ENCODE assay signal across 8 cellular contexts in genomic region chr5:133421394-133421793, GRCh38.
DNase-seq lines count a peak whose midpoint lies in the region; ATAC-seq and TF ChIP-seq lines count a peak whose summit lies in the region.

No MANE protein-coding gene starts in this region.

- TF ChIP-seq CTCF in Loucy (conservative IDR thresholded peaks at IDR 0.05; ENCODE audit: low read length) (peak; percentile 53), chondrocyte (IDR thresholded peaks at IDR 0.05) (peak; percentile 67), smooth muscle cell (IDR thresholded peaks at IDR 0.05; ENCODE audit: borderline replicate concordance, insufficient read depth, poor library complexity, severe bottlenecking) (peak; percentile 42)

- no peaks in the 10 kb centered on the region for H3K36me3 ChIP-seq in Loucy (ENCODE audit: insufficient read depth, low read length)
- H3K36me3 ChIP-seq in smooth muscle cell (ENCODE audit: low read depth): no peaks in the 10 kb centered on the region

- no peaks in the 10 kb centered on the region for H3K9me2 ChIP-seq in Loucy (replicated peaks; ENCODE audit: low read depth, low read length)

- no peaks in the 10 kb centered on the region for H4K20me1 ChIP-seq in Loucy (ENCODE audit: insufficient read depth, low read length, poor library complexity, severe bottlenecking)
- no peaks in the 10 kb centered on the region for H4K20me1 ChIP-seq in smooth muscle cell (ENCODE audit: low read depth)

- H3K27ac ChIP-seq in smooth muscle cell (ENCODE audit: low read depth): no peak overlapping the region

- H3F3A ChIP-seq in Loucy (ENCODE audit: low read depth) (no peaks in the 10 kb centered on the region), smooth muscle cell (ENCODE audit: low read depth) (no peaks in the 10 kb centered on the region)

- H3K4me2 ChIP-seq in Loucy (ENCODE audit: low read depth, low read length, poor library complexity, severe bottlenecking) (no peak overlapping the region), smooth muscle cell (no peak overlapping the region)

- H3K9me3 Mint-ChIP-seq in activated T-cell treated with anti-CD3 and anti-CD28 coated beads, Interleukin-2, amount 50 U/mL, for 24 hours: no peaks in the 10 kb centered on the region
- peaks cover 8% of the 10 kb centered on the region for H3K9me3 Mint-ChIP-seq in chondrocyte (ENCODE audit: low read depth)

- H3K27ac Mint-ChIP-seq in activated T-cell treated with anti-CD3 and anti-CD28 coated beads, Interleukin-2, amount 50 U/mL, for 24 hours: no peak overlapping the region
- no peak overlapping the region for H3K27ac Mint-ChIP-seq in chondrocyte (ENCODE audit: unreplicated experiment)

- peaks cover 11% of the 10 kb centered on the region for H3K4me1 Mint-ChIP-seq in activated T-cell treated with anti-CD3 and anti-CD28 coated beads, Interleukin-2, amount 50 U/mL, for 24 hours (ENCODE audit: low read depth)
- peaks cover 9% of the 10 kb centered on the region for H3K4me1 Mint-ChIP-seq in chondrocyte (ENCODE audit: low read depth)

- DNase-seq in activated T-cell treated with anti-CD3 and anti-CD28 coated beads, Interleukin-2, amount 50 U/mL, for 48 hours: peak; percentile 43 to 44
- no peak for DNase-seq in activated T-cell treated with anti-CD3 and anti-CD28 coated beads, Interleukin-2, amount 50 U/mL, for 24 hours
- DNase-seq in chondrocyte (ENCODE audit: low spot score): no peak
- no peak for DNase-seq in smooth muscle cell (lab: John Stamatoyannopoulos, UW; ENCODE audit: unreplicated experiment)
- no peak for DNase-seq in GDM1 (lab: John Stamatoyannopoulos, UW)
- DNase-seq in medulla oblongata (ENCODE audit: extremely low spot score): no peak

- H3K9me3 ChIP-seq in Loucy (ENCODE audit: insufficient read depth, low read depth, low read length): no peaks in the 10 kb centered on the region
- no peaks in the 10 kb centered on the region for H3K9me3 ChIP-seq in smooth muscle cell (replicated peaks; ENCODE audit: low read depth)

- WGBS in smooth muscle cell (ENCODE audit: low lambda C conversion rate): 61% methylated on average over 8 of the region's 8 CpGs

- H3K27me3 ChIP-seq in Loucy (ENCODE audit: insufficient read depth, low read length, poor library complexity, severe bottlenecking) (no peaks in the 10 kb centered on the region), smooth muscle cell (ENCODE audit: low read depth) (peaks cover 6% of the 10 kb centered on the region)

- peaks cover 24% of the 10 kb centered on the region for H3K27me3 Mint-ChIP-seq in activated T-cell treated with anti-CD3 and anti-CD28 coated beads, Interleukin-2, amount 50 U/mL, for 24 hours
- peaks cover 23% of the 10 kb centered on the region for H3K27me3 Mint-ChIP-seq in chondrocyte (ENCODE audit: low read depth)

- no peak for ATAC-seq in HG03097 (IDR thresholded peaks at IDR 0.05; ENCODE audit: low FRiP score, unreplicated experiment)

- H3K4me3 Mint-ChIP-seq in activated T-cell treated with anti-CD3 and anti-CD28 coated beads, Interleukin-2, amount 50 U/mL, for 24 hours: no peak overlapping the region
- no peak overlapping the region for H3K4me3 Mint-ChIP-seq in chondrocyte (ENCODE audit: unreplicated experiment)

- no peaks in the 10 kb centered on the region for H3K79me2 ChIP-seq in Loucy (ENCODE audit: insufficient read depth, low read length)
- H3K79me2 ChIP-seq in smooth muscle cell (ENCODE audit: low read depth): no peaks in the 10 kb centered on the region

- H3K9ac ChIP-seq in Loucy (ENCODE audit: low read depth, low read length, poor library complexity, severe bottlenecking) (no peak overlapping the region), smooth muscle cell (ENCODE audit: low read depth) (no peak overlapping the region)

- H2AFZ ChIP-seq in Loucy (ENCODE audit: low read length) (no peak overlapping the region), smooth muscle cell (ENCODE audit: low read depth) (no peak overlapping the region)

- H3K4me3 ChIP-seq in Loucy (ENCODE audit: low read length, poor library complexity, severe bottlenecking) (no peak overlapping the region), smooth muscle cell (no peak overlapping the region)

- H3K4me1 ChIP-seq in Loucy (ENCODE audit: insufficient read depth, low read length, poor library complexity, severe bottlenecking) (no peaks in the 10 kb centered on the region), smooth muscle cell (ENCODE audit: low read depth) (peaks cover 9% of the 10 kb centered on the region)

- no peaks in the 10 kb centered on the region for H3K36me3 Mint-ChIP-seq in activated T-cell treated with anti-CD3 and anti-CD28 coated beads, Interleukin-2, amount 50 U/mL, for 24 hours (ENCODE audit: low read depth)
- no peaks in the 10 kb centered on the region for H3K36me3 Mint-ChIP-seq in chondrocyte (ENCODE audit: low read depth)

Comparison
In these comparisons a context has a peak if more than half of its experiments do, and no peak if none do; other contexts are left out.
1. DNase-seq: peak in activated T-cell treated with anti-CD3 and anti-CD28 coated beads, Interleukin-2, amount 50 U/mL, for 48 hours (2 of 2); none in activated T-cell treated with anti-CD3 and anti-CD28 coated beads, Interleukin-2, amount 50 U/mL, for 24 hours (single experiment), chondrocyte (single experiment), smooth muscle cell (single experiment), GDM1 (single experiment) and medulla oblongata (single experiment).
2. Peak in every context shown above with its lines, with median percentiles within 50 percentile points of each other: CTCF ChIP-seq.